In the genomic region with DNA sequence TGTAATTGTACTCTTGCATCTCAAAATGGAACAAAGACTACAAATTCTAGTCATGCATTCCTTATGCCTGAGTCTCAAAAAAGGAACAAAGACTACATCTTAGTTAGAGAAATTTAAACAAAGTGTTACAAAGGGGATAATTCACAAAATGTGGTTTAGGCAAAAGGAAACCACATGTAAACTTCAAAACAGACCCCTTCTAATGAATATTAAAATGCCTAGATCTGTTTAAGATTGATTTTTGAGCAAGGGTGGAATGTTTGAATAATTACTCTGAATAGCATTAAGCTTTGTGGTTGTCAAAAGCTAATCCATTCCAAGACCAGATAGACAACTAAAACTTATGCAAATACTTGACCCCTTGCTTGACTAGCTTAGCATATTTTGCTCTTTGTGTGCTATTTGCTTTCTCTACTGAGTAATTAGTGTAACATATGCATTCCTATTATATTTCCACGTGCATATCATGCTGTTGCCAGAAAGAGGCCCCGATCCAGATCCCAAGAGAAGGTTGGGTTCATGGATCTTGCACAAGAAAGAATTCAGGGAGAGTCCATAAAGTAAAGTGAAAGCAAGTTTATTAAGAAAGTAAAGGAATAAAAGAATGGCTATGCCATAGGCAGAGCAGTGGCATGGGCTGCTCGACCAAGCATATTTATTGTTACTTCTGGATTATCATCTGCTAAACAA, we compare ENCODE assay signal across 17 cellular contexts.
DNase-seq lines count a peak whose midpoint lies in the region; ATAC-seq and TF ChIP-seq lines count a peak whose summit lies in the region.
"Had no signal": no experiment of that assay in that cellular context is flagged by ENCODE, and none has a peak within 500 bp of the region (broad histone marks: within the 10 kb centered on the region; RNA-seq: fewer than 3 reads in every experiment).

No MANE protein-coding gene starts in this region.

- no peak overlapping the region for H3K4me2 ChIP-seq in neural progenitor cell
- H3K4me2 ChIP-seq: BLaER1 treated with 17β-estradiol and CSF1 and Interleukin-3, amounts not matched to agents 10 nM and 100 nM had no signal

- in situ Hi-C loops in HAP-1 (cut with MboI; ENCODE audit: low sequenced_read_pairs) (no loop called here), gastrocnemius medialis (cut with MboI; ENCODE audit: low sequenced_read_pairs in 4 of 4) (no loop called here)

- DNase-seq in HAP-1 (ENCODE audit: low spot score in 2 of 2) (peak; percentile 71 to 95), SK-N-MC (ENCODE audit: low read depth, low spot score) (no peak), fibroblast of gingiva (ENCODE audit: low read depth) (peak; percentile 25), neural progenitor cell (ENCODE audit: low spot score) (no peak), NCI-H187 treated with DMSO at 0.1 percent for 48 hours (lab: John Stamatoyannopoulos, UW) (no peak), gastrocnemius medialis (no peak), MG63 (no peak)
- DNase-seq: GDM1, HCEC 1CT, NCI-H1417 treated with DMSO at 0.1 percent for 48 hours, NCI-H2029, NCI-H2171 treated with DMSO at 0.1 percent for 48 hours, NCI-H446 treated with DMSO at 0.1 percent for 48 hours, NCI-H774 had no signal

- H3K9me3 Mint-ChIP-seq in neural progenitor cell: peaks cover 14% of the 10 kb centered on the region

- no peaks in the 10 kb centered on the region for H4K20me1 ChIP-seq in neural progenitor cell (ENCODE audit: low read depth)
- H4K20me1 ChIP-seq: BLaER1 treated with 17β-estradiol and CSF1 and Interleukin-3, amounts not matched to agents 10 nM and 100 nM had no signal

- H3K36me3 Mint-ChIP-seq in neural progenitor cell: no peaks in the 10 kb centered on the region

- no peaks in the 10 kb centered on the region for H3K27me3 ChIP-seq in HAP-1 (ENCODE audit: low read depth)
- H3K27me3 ChIP-seq in neural progenitor cell: no peaks in the 10 kb centered on the region
- H3K27me3 ChIP-seq in gastrocnemius medialis: no peaks in the 10 kb centered on the region
- H3K27me3 ChIP-seq in MG63: no peaks in the 10 kb centered on the region
- H3K27me3 ChIP-seq: BLaER1 treated with 17β-estradiol and CSF1 and Interleukin-3, amounts not matched to agents 10 nM and 100 nM had no signal

- H3F3A ChIP-seq in neural progenitor cell (ENCODE audit: low read depth): no peaks in the 10 kb centered on the region

- no peak overlapping the region for H3K4me3 Mint-ChIP-seq in neural progenitor cell

- no peaks in the 10 kb centered on the region for H3K79me2 ChIP-seq in neural progenitor cell (ENCODE audit: low read depth)

- ATAC-seq in HG02840 (IDR thresholded peaks at IDR 0.05; ENCODE audit: low FRiP score, unreplicated experiment) (no peak), gastrocnemius medialis (no peak)
- ATAC-seq: GM12878 had no signal

- peaks cover 5% of the 10 kb centered on the region for H3K9me3 ChIP-seq in HAP-1
- H3K9me3 ChIP-seq in SK-N-MC (ENCODE audit: low read depth, low read length): no peaks in the 10 kb centered on the region
- no peaks in the 10 kb centered on the region for H3K9me3 ChIP-seq in neural progenitor cell (ENCODE audit: low read depth)
- H3K9me3 ChIP-seq in gastrocnemius medialis: no peaks in the 10 kb centered on the region
- H3K9me3 ChIP-seq in MG63: no peaks in the 10 kb centered on the region

- H3K4me3 ChIP-seq in HAP-1 (no peak overlapping the region), SK-N-MC (peak overlapping the region; percentile 7; the same call in 1 of the 2 replicates), neural progenitor cell (no peak overlapping the region), gastrocnemius medialis (no peak overlapping the region), MG63 (no peak overlapping the region)
- H3K4me3 ChIP-seq: BLaER1 treated with 17β-estradiol and CSF1 and Interleukin-3, amounts not matched to agents 10 nM and 100 nM; GM12878 had no signal

- no peak for TF ChIP-seq POLR2A in gastrocnemius medialis (IDR thresholded peaks at IDR 0.05)

- TF ChIP-seq CTCF in neural progenitor cell (IDR thresholded peaks at IDR 0.05) (no peak), gastrocnemius medialis (IDR thresholded peaks at IDR 0.05 in 4 of 5, conservative IDR thresholded peaks at IDR 0.05 in 1 of 5) (no peak)

- H3K4me1 ChIP-seq in HAP-1 (peaks cover 29% of the 10 kb centered on the region), neural progenitor cell (no peaks in the 10 kb centered on the region), gastrocnemius medialis (no peaks in the 10 kb centered on the region)
- H3K4me1 ChIP-seq: BLaER1 treated with 17β-estradiol and CSF1 and Interleukin-3, amounts not matched to agents 10 nM and 100 nM had no signal

- H2AFZ ChIP-seq in neural progenitor cell (replicated peaks): no peak overlapping the region

- peak overlapping the region; percentile 47; the same call in 1 of the 2 replicates for H3K27ac ChIP-seq in SK-N-MC
- no peak overlapping the region for H3K27ac ChIP-seq in neural progenitor cell
- no peak overlapping the region for H3K27ac ChIP-seq in gastrocnemius medialis
- H3K27ac ChIP-seq: BLaER1 treated with 17β-estradiol and CSF1 and Interleukin-3, amounts not matched to agents 10 nM and 100 nM had no signal

- no peaks in the 10 kb centered on the region for H3K36me3 ChIP-seq in HAP-1 (replicated peaks)
- no peaks in the 10 kb centered on the region for H3K36me3 ChIP-seq in SK-N-MC (ENCODE audit: insufficient read depth, low read length)
- no peaks in the 10 kb centered on the region for H3K36me3 ChIP-seq in neural progenitor cell
- no peaks in the 10 kb centered on the region for H3K36me3 ChIP-seq in gastrocnemius medialis
- H3K36me3 ChIP-seq in MG63: no peaks in the 10 kb centered on the region
- H3K36me3 ChIP-seq: BLaER1 treated with 17β-estradiol and CSF1 and Interleukin-3, amounts not matched to agents 10 nM and 100 nM had no signal

- H3K9ac ChIP-seq in SK-N-MC (ENCODE audit: insufficient read length) (no peak overlapping the region), neural progenitor cell (no peak overlapping the region)
- H3K9ac ChIP-seq: BLaER1 treated with 17β-estradiol and CSF1 and Interleukin-3, amounts not matched to agents 10 nM and 100 nM had no signal

- intact Hi-C loops in gastrocnemius medialis (cut with DNase I; ENCODE audit: low total_unique reads): no loop called here

- peaks cover 12% of the 10 kb centered on the region for H3K4me1 Mint-ChIP-seq in neural progenitor cell

- H3K27me3 Mint-ChIP-seq in neural progenitor cell (ENCODE audit: insufficient read depth, low read depth): peaks cover 7% of the 10 kb centered on the region

- H3K27ac Mint-ChIP-seq in neural progenitor cell: peak overlapping the region; percentile 51

Comparison
In these comparisons a context has a peak if more than half of its experiments do, and no peak if none do; other contexts are left out.
1. DNase-seq: peak in HAP-1 (2 of 2) and fibroblast of gingiva (single experiment); none in SK-N-MC (single experiment), neural progenitor cell (single experiment), NCI-H187 treated with DMSO at 0.1 percent for 48 hours (single experiment), gastrocnemius medialis (0 of 2) and MG63 (single experiment).